10 cellular contexts compared by ENCODE assay signal in genomic region chr7:135650831-135651573, GRCh38. TPM values are rescaled to one million over a fixed set of nuclear protein-coding genes. Genes with fewer than 3 reads are reported as not detected.
DNase-seq lines count a peak whose midpoint lies in the region; ATAC-seq lines count a peak whose summit lies in the region.
"Had no signal": no experiment of that assay in that cellular context is flagged by ENCODE, and none has a peak within 500 bp of the region (broad histone marks: within the 10 kb centered on the region; RNA-seq: fewer than 3 reads in every experiment).

No MANE protein-coding gene starts in this region.

- H3K14ac ChIP-seq in trophoblast cell (ENCODE audit: low read length): no peak overlapping the region

- no peaks in the 10 kb centered on the region for H3K27me3 ChIP-seq in trophoblast cell (ENCODE audit: insufficient read depth, low read length)

- H3K4ac ChIP-seq in trophoblast cell (ENCODE audit: low read depth, low read length): no peak overlapping the region

- H3K4me3 Mint-ChIP-seq in T-helper 17 cell: no peak overlapping the region
- no peak overlapping the region for H3K4me3 Mint-ChIP-seq in stimulated activated naive CD8-positive, alpha-beta T cell treated with anti-CD3 and anti-CD28 coated beads, Interleukin-15, amount 100 ng/mL, for 72 hours
- no peak overlapping the region for H3K4me3 Mint-ChIP-seq in activated naive CD4-positive, alpha-beta T cell treated with anti-CD3 and anti-CD28 coated beads for 36 hours

- H3K18ac ChIP-seq in trophoblast cell (ENCODE audit: low read length): no peak overlapping the region

- H2BK5ac ChIP-seq in trophoblast cell (ENCODE audit: low read depth, low read length, poor library complexity): no peak overlapping the region

- no peaks in the 10 kb centered on the region for H3K36me3 Mint-ChIP-seq in T-helper 17 cell (ENCODE audit: low read depth)
- peaks cover 15% of the 10 kb centered on the region for H3K36me3 Mint-ChIP-seq in activated naive CD4-positive, alpha-beta T cell treated with anti-CD3 and anti-CD28 coated beads for 36 hours (ENCODE audit: low read depth)

- no peak overlapping the region for H2BK120ac ChIP-seq in trophoblast cell (ENCODE audit: insufficient read depth, low read length, poor library complexity)

- ATAC-seq in T-helper 17 cell (no peak), GM19023 (IDR thresholded peaks at IDR 0.05; ENCODE audit: unreplicated experiment) (no peak)
- no peak for ATAC-seq in stimulated activated naive CD8-positive, alpha-beta T cell treated with anti-CD3 and anti-CD28 coated beads, Interleukin-15, amount 100 ng/mL, for 72 hours

- H4K91ac ChIP-seq in trophoblast cell (ENCODE audit: low read depth, low read length): no peak overlapping the region

- H3K23ac ChIP-seq in trophoblast cell (ENCODE audit: low read length): no peak overlapping the region

- H3K27ac Mint-ChIP-seq in T-helper 17 cell: peak overlapping the region; percentile 41
- peak overlapping the region in 1 of 2 donors; percentile 14 for H3K27ac Mint-ChIP-seq in stimulated activated naive CD8-positive, alpha-beta T cell treated with anti-CD3 and anti-CD28 coated beads, Interleukin-15, amount 100 ng/mL, for 72 hours
- H3K27ac Mint-ChIP-seq in activated naive CD4-positive, alpha-beta T cell treated with anti-CD3 and anti-CD28 coated beads for 36 hours: no peak overlapping the region

- H3K4me1 ChIP-seq in trophoblast cell (ENCODE audit: control insufficient read depth in 1 of 2, insufficient read depth in 2 of 2, low read length in 2 of 2): peaks cover 3 to 7% of the 10 kb centered on the region in 2 experiments

- H3K4me2 ChIP-seq in trophoblast cell (ENCODE audit: low read length): peak overlapping the region; percentile 23
- H3K4me2 ChIP-seq: KMS-11 had no signal

- H3K9me3 ChIP-seq in T-helper 17 cell (ENCODE audit: control insufficient read depth, low read length, poor library complexity, severe bottlenecking) (no peaks in the 10 kb centered on the region), trophoblast cell (ENCODE audit: insufficient read depth, low read depth, low read length) (no peaks in the 10 kb centered on the region)

- no peak overlapping the region for H2BK12ac ChIP-seq in trophoblast cell (ENCODE audit: low read length)

- intact Hi-C loops in head of caudate nucleus (cut with DNase I): no loop called here
- intact Hi-C loops in activated naive CD4-positive, alpha-beta T cell treated with anti-CD3 and anti-CD28 coated beads for 36 hours (cut with micrococcal nuclease): no loop called here

- no peak overlapping the region for H4K12ac ChIP-seq in trophoblast cell (ENCODE audit: low read depth, low read length)

- H3K4me3 ChIP-seq in trophoblast cell (ENCODE audit: low read depth, low read length): no peak overlapping the region

- H3K27me3 Mint-ChIP-seq in T-helper 17 cell: no peaks in the 10 kb centered on the region
- no peaks in the 10 kb centered on the region for H3K27me3 Mint-ChIP-seq in stimulated activated naive CD8-positive, alpha-beta T cell treated with anti-CD3 and anti-CD28 coated beads, Interleukin-15, amount 100 ng/mL, for 72 hours
- no peaks in the 10 kb centered on the region for H3K27me3 Mint-ChIP-seq in activated naive CD4-positive, alpha-beta T cell treated with anti-CD3 and anti-CD28 coated beads for 36 hours (ENCODE audit: low read depth)

- no peaks in the 10 kb centered on the region for H3K9me3 Mint-ChIP-seq in stimulated activated naive CD8-positive, alpha-beta T cell treated with anti-CD3 and anti-CD28 coated beads, Interleukin-15, amount 100 ng/mL, for 72 hours
- no peaks in the 10 kb centered on the region for H3K9me3 Mint-ChIP-seq in activated naive CD4-positive, alpha-beta T cell treated with anti-CD3 and anti-CD28 coated beads for 36 hours

- no peak overlapping the region for H3K9ac ChIP-seq in trophoblast cell (ENCODE audit: low read length)
- H3K9ac ChIP-seq: KMS-11 had no signal

- CTCF ChIA-PET in activated naive CD4-positive, alpha-beta T cell treated with anti-CD3 and anti-CD28 coated beads for 36 hours (lab: Charles Lee): interaction anchor here (0.6 to 1.1 kb wide), 4 partner anchors 11 to 369 kb away, joined by 3 to 4 read pairs (median 3); partner anchors contain the start of gene STMP1

- H3K4me1 Mint-ChIP-seq in T-helper 17 cell: no peaks in the 10 kb centered on the region
- H3K4me1 Mint-ChIP-seq in stimulated activated naive CD8-positive, alpha-beta T cell treated with anti-CD3 and anti-CD28 coated beads, Interleukin-15, amount 100 ng/mL, for 72 hours: no peaks in the 10 kb centered on the region
- no peaks in the 10 kb centered on the region for H3K4me1 Mint-ChIP-seq in activated naive CD4-positive, alpha-beta T cell treated with anti-CD3 and anti-CD28 coated beads for 36 hours (ENCODE audit: low read depth)

- peaks cover 3 to 7% of the 10 kb centered on the region in 2 experiments for H3K36me3 ChIP-seq in trophoblast cell (ENCODE audit: control insufficient read depth in 1 of 2, insufficient read depth in 2 of 2, low read length in 2 of 2)

- H2AFZ ChIP-seq in trophoblast cell (ENCODE audit: insufficient read depth, low read length, poor library complexity): no peak overlapping the region

- no peak overlapping the region for H4K8ac ChIP-seq in trophoblast cell (ENCODE audit: low read depth, low read length)

- H3K27ac ChIP-seq in trophoblast cell (ENCODE audit: low read depth, low read length): no peak overlapping the region
- H3K27ac ChIP-seq: epithelial cell of prostate, KMS-11 had no signal

- DNase-seq in GM04504 (ENCODE audit: low read depth) (peak; percentile 77), T-helper 17 cell (no peak), head of caudate nucleus (peak in 40 of 42 donors; percentile 27 to 94 (median 69)), trophoblast cell (peak; percentile 47 to 52)
- DNase-seq in stimulated activated naive CD8-positive, alpha-beta T cell treated with anti-CD3 and anti-CD28 coated beads, Interleukin-15, amount 100 ng/mL, for 72 hours: no peak
- no peak for DNase-seq in activated naive CD4-positive, alpha-beta T cell treated with anti-CD3 and anti-CD28 coated beads for 36 hours
- DNase-seq: NCI-H526 treated with DMSO at 0.1 percent for 48 hours had no signal

- WGBS in trophoblast cell (ENCODE audit: extremely low coverage, insufficient coverage, insufficient read length): no CpG with 5 or more reads among the region's 15 CpGs

- no peaks in the 10 kb centered on the region for H3K79me1 ChIP-seq in trophoblast cell (ENCODE audit: low read length)

- no peak overlapping the region for H2AK5ac ChIP-seq in trophoblast cell (ENCODE audit: low read length)

- no peaks in the 10 kb centered on the region for H3K79me2 ChIP-seq in trophoblast cell (ENCODE audit: control insufficient read depth, insufficient read depth, low read length, poor library complexity)

RNA-seq across cellular contexts. Expression of gene STMP1, which starts 11.3 kb away (rescaled TPM):
- 10 to 100 TPM; 15.7 to 20.7 TPM for total RNA-seq in T-helper 17 cell
- polyA plus RNA-seq in trophoblast cell (2013): 41.4 and 42.5 TPM in 2 replicates
- total RNA-seq in activated naive CD4-positive, alpha-beta T cell treated with anti-CD3 and anti-CD28 coated beads for 36 hours: 10 to 100 TPM; 21.5 to 21.6 TPM

Comparison
In these comparisons a context has a peak if more than half of its experiments do, and no peak if none do; other contexts are left out.
1. DNase-seq: peak in GM04504 (single experiment), head of caudate nucleus (40 of 42) and trophoblast cell (2 of 2); none in T-helper 17 cell (0 of 3), stimulated activated naive CD8-positive, alpha-beta T cell treated with anti-CD3 and anti-CD28 coated beads, Interleukin-15, amount 100 ng/mL, for 72 hours (0 of 2) and activated naive CD4-positive, alpha-beta T cell treated with anti-CD3 and anti-CD28 coated beads for 36 hours (single experiment).